1 cellular context compared by ENCODE assay signal in genomic region chr1:32650752-32651460, GRCh38.
A peak's percentile ranks its signal among the peaks of the same experiment; 100 is the strongest.
TF ChIP-seq lines count a peak whose summit lies in the region.

TSS of gene RBBP4 (plus strand) at chr1:32651208. CDS start at chr1:32651307, 99 bp downstream.

TF ChIP-seq in SK-N-SH, 30 proteins besides CTCF, POLR2A, EP300 and RAD21 (continued from another document):
- peak; percentile 85 for TF ChIP-seq ZBTB33 (IDR thresholded peaks at IDR 0.05; ENCODE audit: borderline replicate concordance, low read depth)
- no peak for TF ChIP-seq SMC3 (IDR thresholded peaks at IDR 0.05; ENCODE audit: low read depth, low read length)
- no peak for TF ChIP-seq RCOR1 (IDR thresholded peaks at IDR 0.05; ENCODE audit: low read length)
- peak; percentile 73 for TF ChIP-seq NRF1 (IDR thresholded peaks at IDR 0.05; ENCODE audit: low read depth, low read length)
- no peak for TF ChIP-seq GATA2 (CRISPR knock-in tag; IDR thresholded peaks at IDR 0.05)
- 0 out of 2 replicates have a peak, but pooled peaks have one; percentile 71 for TF ChIP-seq FOXM1 (IDR thresholded peaks at IDR 0.05; ENCODE audit: low read depth)
TF ChIP-seq in SK-N-SH: peak in this region for 17.
